In the genomic region with DNA sequence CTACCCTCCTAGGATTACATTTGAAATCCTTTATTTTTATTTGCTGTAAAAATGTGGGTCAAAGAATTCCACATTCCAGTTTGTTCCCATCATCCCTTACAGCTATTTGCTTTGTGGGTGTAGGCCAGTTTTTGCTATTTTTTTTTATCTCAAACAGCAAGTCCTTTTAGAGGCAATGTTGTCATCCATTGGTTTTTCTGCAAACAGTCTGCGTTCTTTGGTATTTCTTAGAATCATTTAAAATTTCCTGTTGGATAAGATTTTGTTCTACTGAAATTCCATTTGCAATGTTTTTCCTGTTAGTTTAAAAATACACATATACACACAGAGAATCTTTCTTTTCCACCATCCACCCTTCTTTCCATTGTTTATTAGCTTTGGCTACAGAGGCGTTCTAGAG, we compare ENCODE assay signal across 17 cellular contexts. TPM values are rescaled to one million over a fixed set of nuclear protein-coding genes. Genes with fewer than 3 reads are reported as not detected.
DNase-seq lines count a peak whose midpoint lies in the region; ATAC-seq and TF ChIP-seq lines count a peak whose summit lies in the region.
"Had no signal": no experiment of that assay in that cellular context is flagged by ENCODE, and none has a peak within 500 bp of the region (broad histone marks: within the 10 kb centered on the region; RNA-seq: fewer than 3 reads in every experiment).

No MANE protein-coding gene starts in this region.

- POLR2A ChIA-PET in BJ (lab: Charles Lee), result interaction anchor here (0.7 kb wide), 2 partner anchors 12 to 53 kb away, joined by 3 read pairs; partner anchors contain the start of gene STK38L
- POLR2A ChIA-PET in WTC11 (lab: Charles Lee), result no interaction called here

- H3K36me3 Mint-ChIP-seq in WTC11, result no peaks in the 10 kb centered on the region
- H3K36me3 Mint-ChIP-seq: brain had no signal

- peaks cover 5% of the 10 kb centered on the region; the same call in 1 of the 2 replicates for H3K4me1 Mint-ChIP-seq in WTC11
- H3K4me1 Mint-ChIP-seq: brain had no signal

- no peak overlapping the region for H3K4me3 ChIP-seq in BJ (ENCODE audit: low read depth, low read length)
- no peak overlapping the region for H3K4me3 ChIP-seq in fibroblast of the aortic adventitia (ENCODE audit: low read depth, low read length)
- H3K4me3 ChIP-seq in sigmoid colon, result no peak overlapping the region
- H3K4me3 ChIP-seq: ovary had no signal

- TF ChIP-seq EP300 in sigmoid colon (IDR thresholded peaks at IDR 0.05), result no peak

- H3K36me3 ChIP-seq in BJ (ENCODE audit: control insufficient read depth, insufficient read depth, low read length) (no peaks in the 10 kb centered on the region), sigmoid colon (no peaks in the 10 kb centered on the region)
- H3K36me3 ChIP-seq: BE2C, ovary had no signal

- no peaks in the 10 kb centered on the region for H3K9me3 Mint-ChIP-seq in WTC11
- H3K9me3 Mint-ChIP-seq: activated T-helper 17 cell treated with anti-CD3 and anti-CD28 coated beads, Interleukin-2, amount 50 U/mL, for 72 hours; brain had no signal

- H3K27ac ChIP-seq in sigmoid colon, result peak overlapping the region; percentile 81 to 89 (median 85)
- H3K27ac ChIP-seq: ovary had no signal

- peaks cover 0 to 80% (median 67%) of the 10 kb centered on the region in 4 donors for H3K4me1 ChIP-seq in sigmoid colon
- H3K4me1 ChIP-seq: BE2C had no signal

- no peaks in the 10 kb centered on the region for H3K9me3 ChIP-seq in sigmoid colon
- H3K9me3 ChIP-seq: BE2C, ovary had no signal

- ATAC-seq in HG03196 (IDR thresholded peaks at IDR 0.05; ENCODE audit: unreplicated experiment) (no peak), WTC11 (no peak)
- ATAC-seq: activated T-helper 17 cell treated with anti-CD3 and anti-CD28 coated beads, Interleukin-2, amount 50 U/mL, for 72 hours had no signal

- 34 to 65% methylated on average over 2 of the region's 2 CpGs for WGBS in sigmoid colon, 2 donors

- peak; percentile 73 for DNase-seq in BJ (ENCODE audit: low read depth)
- peak; percentile 61 for DNase-seq in amniotic epithelial cell (ENCODE audit: low read depth)
- peak; percentile 91 for DNase-seq in fibroblast of the aortic adventitia (ENCODE audit: low read depth)
- no peak for DNase-seq in sigmoid colon
- no peak for DNase-seq in dermis blood vessel endothelial cell
- no peak for DNase-seq in WTC11 (ENCODE audit: low spot score)
- no peak for DNase-seq in SW480 (ENCODE audit: low spot score)
- DNase-seq: activated CD4-positive, alpha-beta T cell treated with anti-CD3 and anti-CD28 coated beads, Interleukin-2, amount 50 U/mL, for 4 hours; BE2C; DMS79 treated with DMSO at 0.1 percent for 48 hours; mammary epithelial cell; NCI-H1417 treated with DMSO at 0.1 percent for 48 hours; NCI-H510A treated with DMSO at 0.1 percent for 48 hours; ovary had no signal

- H3K27me3 Mint-ChIP-seq in WTC11 (ENCODE audit: low read depth), result no peaks in the 10 kb centered on the region
- H3K27me3 Mint-ChIP-seq: activated T-helper 17 cell treated with anti-CD3 and anti-CD28 coated beads, Interleukin-2, amount 50 U/mL, for 72 hours had no signal

- intact Hi-C loops in sigmoid colon (cut with DNase I), result loop anchor here (5.0 to 10.0 kb wide), 4 partner anchors 48 to 446 kb away; partner anchors contain the start of gene MED21

- H3K4me3 Mint-ChIP-seq in WTC11, result no peak overlapping the region
- H3K4me3 Mint-ChIP-seq: activated T-helper 17 cell treated with anti-CD3 and anti-CD28 coated beads, Interleukin-2, amount 50 U/mL, for 72 hours; brain had no signal

- TF ChIP-seq CTCF in BJ (IDR thresholded peaks at IDR 0.05; ENCODE audit: insufficient read depth, low read depth, low read length) (no peak), fibroblast of the aortic adventitia (IDR thresholded peaks at IDR 0.05; ENCODE audit: insufficient read depth, low read length) (no peak), sigmoid colon (IDR thresholded peaks at IDR 0.05) (no peak), WTC11 (IDR thresholded peaks at IDR 0.05) (no peak)

- H3K27ac Mint-ChIP-seq in WTC11, result no peak overlapping the region
- H3K27ac Mint-ChIP-seq: activated T-helper 17 cell treated with anti-CD3 and anti-CD28 coated beads, Interleukin-2, amount 50 U/mL, for 72 hours; brain had no signal

- no peaks in the 10 kb centered on the region for H3K27me3 ChIP-seq in BJ (ENCODE audit: control insufficient read depth, insufficient read depth, low read length)
- H3K27me3 ChIP-seq in sigmoid colon, result no peaks in the 10 kb centered on the region
- H3K27me3 ChIP-seq: BE2C, ovary had no signal

- CTCF ChIA-PET in BJ (lab: Yijun Ruan, JAX), result interaction anchor here (0.9 kb wide), 1 partner anchor 11 kb away, joined by 5 read pairs; no protein-coding TSS in a partner anchor
- CTCF ChIA-PET in WTC11 (lab: Charles Lee), result no interaction called here

- TF ChIP-seq POLR2A in sigmoid colon (IDR thresholded peaks at IDR 0.05), result no peak

TF ChIP-seq in WTC11, 78 proteins besides CTCF, POLR2A, EP300 and RAD21:
- TF ChIP-seq, protein P1, sequence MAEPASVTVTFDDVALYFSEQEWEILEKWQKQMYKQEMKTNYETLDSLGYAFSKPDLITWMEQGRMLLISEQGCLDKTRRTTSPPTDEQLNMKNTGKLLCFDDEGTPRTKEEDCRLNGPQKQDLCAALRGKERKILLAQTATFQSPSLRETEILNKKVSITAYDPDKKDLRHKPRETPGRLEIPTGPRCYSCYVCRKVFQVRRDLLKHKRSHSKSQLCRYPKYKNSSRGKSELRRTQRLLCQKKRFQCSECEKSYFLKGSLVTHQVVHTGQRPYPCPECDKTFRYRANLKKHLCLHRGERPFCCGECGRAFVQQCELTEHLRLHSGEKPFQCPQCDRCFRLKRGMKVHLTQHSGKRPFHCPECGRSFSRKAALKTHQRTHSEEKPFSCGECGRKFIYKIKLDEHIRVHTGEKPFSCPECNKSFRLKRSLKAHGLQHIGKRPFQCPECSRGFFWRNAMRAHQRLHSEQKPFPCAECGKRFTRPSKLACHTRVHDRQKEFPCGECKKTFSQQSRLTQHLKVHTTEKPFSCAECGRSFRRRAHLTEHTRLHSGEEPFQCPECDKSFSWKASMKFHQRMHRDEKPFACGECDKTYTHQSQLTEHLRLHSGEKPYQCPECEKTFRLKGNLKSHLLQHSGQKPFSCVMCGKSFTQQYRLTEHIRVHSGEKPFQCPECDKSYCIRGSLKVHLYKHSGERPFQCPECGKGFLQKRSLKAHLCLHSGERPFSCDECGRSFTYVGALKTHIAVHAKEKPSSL (CRISPR knock-in tag; conservative IDR thresholded peaks at IDR 0.05), result no peak
- TF ChIP-seq GRHL2 (CRISPR knock-in tag; IDR thresholded peaks at IDR 0.05; ENCODE audit: insufficient replicate concordance, severe bottlenecking) (no peak), ARID4B (CRISPR knock-in tag; IDR thresholded peaks at IDR 0.05; ENCODE audit: borderline replicate concordance) (no peak), CBFB (CRISPR knock-in tag; IDR thresholded peaks at IDR 0.05; ENCODE audit: low read depth) (no peak), HMGXB4 (CRISPR knock-in tag; IDR thresholded peaks at IDR 0.05) (no peak), EMX1 (CRISPR knock-in tag; IDR thresholded peaks at IDR 0.05) (no peak), NR2C2 (CRISPR knock-in tag; IDR thresholded peaks at IDR 0.05) (no peak)

RNA-seq across cellular contexts. Expression of gene STK38L, which starts 53.3 kb away (rescaled TPM):
- 4.8 and 13.9 TPM in 2 replicates for polyA plus RNA-seq in BJ (2011; rRNA removed)
- polyA minus RNA-seq in BJ (2011; rRNA and poly(A)+ RNA removed), result 7.3 and 8.5 TPM in 2 replicates
- 25.9 and 33.6 TPM in 2 replicates for total RNA-seq in fibroblast of the aortic adventitia (ENCODE audit: low replicate concordance)
- 10 to 100 TPM; 67.3 to 86.2 (median 78.3) TPM for total RNA-seq in sigmoid colon
- 10 to 100 TPM; 16.8 to 20.1 (median 17.4) TPM for polyA plus RNA-seq in sigmoid colon
- total RNA-seq in dermis blood vessel endothelial cell, result 75.9 and 91.6 TPM in 2 replicates
- 37.6 to 47.2 TPM (median 41.7 TPM) in 3 replicates for total RNA-seq in WTC11 (2021)

Comparison
In these comparisons a context has a peak if more than half of its experiments do, and no peak if none do; other contexts are left out.
1. DNase-seq: peak in BJ (single experiment), amniotic epithelial cell (single experiment) and fibroblast of the aortic adventitia (single experiment); none in sigmoid colon (single experiment), dermis blood vessel endothelial cell (single experiment), WTC11 (single experiment) and SW480 (single experiment).